In genomic region chr11:56751480-56751879, GRCh38 we compare ENCODE assay signal across 2 cellular contexts.
TF ChIP-seq lines count a peak whose summit lies in the region.

No MANE protein-coding gene starts in this region.

TF ChIP-seq in A549, 52 proteins besides CTCF, POLR2A, EP300 and RAD21:
- TF ChIP-seq MAFK (IDR thresholded peaks at IDR 0.05; ENCODE audit: partially characterized antibody) (peak; percentile 64), KDM1A (IDR thresholded peaks at IDR 0.05; ENCODE audit: low read depth) (no peak)

TF ChIP-seq in H1, 55 proteins besides CTCF, POLR2A, EP300 and RAD21:
- TF ChIP-seq RFX5 (IDR thresholded peaks at IDR 0.05; ENCODE audit: borderline replicate concordance, low read depth, low read length), result no peak
- no peak for TF ChIP-seq TBP (IDR thresholded peaks at IDR 0.05; ENCODE audit: low read depth, low read length)
- TF ChIP-seq CHD1 (IDR thresholded peaks at IDR 0.05; ENCODE audit: low read depth, low read length), result no peak
- no peak for TF ChIP-seq ZNF274 (IDR thresholded peaks at IDR 0.05; ENCODE audit: borderline replicate concordance, extremely low read depth, low read length)
- TF ChIP-seq SP1 (IDR thresholded peaks at IDR 0.05; ENCODE audit: low read depth, low read length), result no peak
- no peak for TF ChIP-seq MAFK (IDR thresholded peaks at IDR 0.05; ENCODE audit: low read depth, low read length)
- TF ChIP-seq SAP30 (IDR thresholded peaks at IDR 0.05; ENCODE audit: insufficient read depth, insufficient replicate concordance, low read length), result no peak
- TF ChIP-seq SP2 (IDR thresholded peaks at IDR 0.05; ENCODE audit: low read length), result no peak
- no peak for TF ChIP-seq YY1 (IDR thresholded peaks at IDR 0.05; ENCODE audit: low read depth, low read length)
- no peak for TF ChIP-seq MAX (IDR thresholded peaks at IDR 0.05)
- no peak for TF ChIP-seq GABPA (IDR thresholded peaks at IDR 0.05; ENCODE audit: borderline replicate concordance, insufficient read depth, low read length)
- TF ChIP-seq CREB1 (IDR thresholded peaks at IDR 0.05), result no peak
- no peak for TF ChIP-seq EZH2 (IDR thresholded peaks at IDR 0.05; ENCODE audit: low read depth, low read length, severe bottlenecking)
- no peak for TF ChIP-seq TAF1 (IDR thresholded peaks at IDR 0.05; ENCODE audit: low read depth, low read length)
- TF ChIP-seq POU5F1 (IDR thresholded peaks at IDR 0.05; ENCODE audit: low read depth, low read length), result no peak
- no peak for TF ChIP-seq CBX5 (IDR thresholded peaks at IDR 0.05; ENCODE audit: low read depth, low read length)
- TF ChIP-seq FOSL1 (IDR thresholded peaks at IDR 0.05; ENCODE audit: insufficient read depth, low read depth, low read length), result no peak
- TF ChIP-seq EGR1 (IDR thresholded peaks at IDR 0.05; ENCODE audit: borderline replicate concordance, low read depth, low read length), result no peak
- TF ChIP-seq SUZ12 (IDR thresholded peaks at IDR 0.05; ENCODE audit: low read length), result no peak
